Comparison of ENCODE assay signal across 26 cellular contexts in genomic region chr1:82931051-82931450, GRCh38.
DNase-seq lines count a peak whose midpoint lies in the region; ATAC-seq and TF ChIP-seq lines count a peak whose summit lies in the region.
"Had no signal": no experiment of that assay in that cellular context is flagged by ENCODE, and none has a peak within 500 bp of the region (broad histone marks: within the 10 kb centered on the region; RNA-seq: fewer than 3 reads in every experiment).

No MANE protein-coding gene starts in this region.

- H3K27ac ChIP-seq in upper lobe of right lung: no peak overlapping the region
- no peak overlapping the region for H3K27ac ChIP-seq in transverse colon
- H3K27ac ChIP-seq: epithelial cell of prostate, heart left ventricle, VCaP had no signal

- TF ChIP-seq EP300 in transverse colon (IDR thresholded peaks at IDR 0.05; ENCODE audit: low read depth): no peak

- no peak overlapping the region for H3K4me3 ChIP-seq in choroid plexus epithelial cell (ENCODE audit: low read depth, low read length)
- H3K4me3 ChIP-seq in upper lobe of right lung: no peak overlapping the region
- H3K4me3 ChIP-seq in transverse colon: no peak overlapping the region
- H3K4me3 ChIP-seq: heart left ventricle had no signal

- TF ChIP-seq CTCF in choroid plexus epithelial cell (conservative IDR thresholded peaks at IDR 0.05; ENCODE audit: low read depth, low read length) (no peak), upper lobe of right lung (IDR thresholded peaks at IDR 0.05) (no peak), transverse colon (IDR thresholded peaks at IDR 0.05) (no peak)

- in situ Hi-C loops in transverse colon (cut with MboI; ENCODE audit: low pct_ligation_motif_present in 1 of 4, low pct_unique_long_range_greater_than_20kb in 1 of 4, low sequenced_read_pairs in 3 of 4): no loop called here

- peak; percentile 8 for DNase-seq in NCI-H748 (lab: John Stamatoyannopoulos, UW; ENCODE audit: unreplicated experiment)
- DNase-seq in NCI-H748 treated with DMSO at 0.1 percent for 48 hours (lab: John Stamatoyannopoulos, UW): no peak
- DNase-seq in choroid plexus epithelial cell (ENCODE audit: low read depth): peak; percentile 5
- DNase-seq in left lobe of liver (ENCODE audit: low spot score): no peak
- DNase-seq in upper lobe of right lung: no peak
- no peak for DNase-seq in mucosa of gallbladder (ENCODE audit: low spot score)
- no peak for DNase-seq in transverse colon
- DNase-seq: activated CD4-positive, alpha-beta T cell treated with anti-CD3 and anti-CD28 coated beads for 4 hours; activated CD8-positive, alpha-beta memory T cell treated with anti-CD3 and anti-CD28 coated beads for 24 hours; activated T-cell treated with anti-CD3 and anti-CD28 coated beads, Interleukin-2, amount 50 U/mL, for 4 hours; CD8-positive, alpha-beta memory T cell; cerebellar nuclear complex; DMS79; heart left ventricle; naive thymus-derived CD8-positive, alpha-beta T cell; NCI-H1694; NCI-H2171 treated with DMSO at 0.1 percent for 48 hours; NCI-H524; SHP77; small intestine; stimulated activated CD8-positive, alpha-beta memory T cell treated with anti-CD3 and anti-CD28 coated beads, Interleukin-4, amount 100 ng/mL, for 48 hours; stimulated activated naive CD8-positive, alpha-beta T cell treated with anti-CD3 and anti-CD28 coated beads, Interleukin-15, amount 100 ng/mL, for 72 hours had no signal

- no peaks in the 10 kb centered on the region for H3K36me3 ChIP-seq in upper lobe of right lung
- H3K36me3 ChIP-seq in transverse colon: no peaks in the 10 kb centered on the region
- H3K36me3 ChIP-seq: heart left ventricle had no signal

- ATAC-seq in left lobe of liver (peak; percentile 38), upper lobe of right lung (peak; percentile 34), HG02970 (IDR thresholded peaks at IDR 0.05; ENCODE audit: low FRiP score, unreplicated experiment) (no peak)
- ATAC-seq: activated T-cell treated with anti-CD3 and anti-CD28 coated beads, Interleukin-2, amount 50 U/mL, for 4 hours; HCT116; naive thymus-derived CD8-positive, alpha-beta T cell; stimulated activated naive CD8-positive, alpha-beta T cell treated with anti-CD3 and anti-CD28 coated beads, Interleukin-15, amount 100 ng/mL, for 72 hours had no signal

- intact Hi-C loops in upper lobe of right lung (cut with DNase I) (no loop called here), transverse colon (cut with DNase I; ENCODE audit: low total_unique reads) (no loop called here)

- TF ChIP-seq POLR2A in transverse colon (IDR thresholded peaks at IDR 0.05): no peak

- H3K27me3 ChIP-seq in upper lobe of right lung (no peaks in the 10 kb centered on the region), transverse colon (no peaks in the 10 kb centered on the region)
- H3K27me3 ChIP-seq: heart left ventricle had no signal

- H3K9me3 ChIP-seq in upper lobe of right lung: no peaks in the 10 kb centered on the region
- H3K9me3 ChIP-seq in transverse colon: no peaks in the 10 kb centered on the region

- H3K4me1 ChIP-seq in upper lobe of right lung (no peaks in the 10 kb centered on the region), transverse colon (no peaks in the 10 kb centered on the region)

Comparison
In these comparisons a context has a peak if more than half of its experiments do, and no peak if none do; other contexts are left out.
1. DNase-seq: peak in NCI-H748 (single experiment) and choroid plexus epithelial cell (single experiment); none in NCI-H748 treated with DMSO at 0.1 percent for 48 hours (single experiment), left lobe of liver (single experiment), upper lobe of right lung (single experiment), mucosa of gallbladder (single experiment) and transverse colon (single experiment).